In genomic region chr11:63532150-63532549, GRCh38 we compare ENCODE assay signal across 1 cellular context.
TF ChIP-seq lines count a peak whose summit lies in the region.

No MANE protein-coding gene starts in this region.

TF ChIP-seq in A549, 52 proteins besides CTCF, POLR2A, EP300 and RAD21:
- TF ChIP-seq KDM1A (IDR thresholded peaks at IDR 0.05; ENCODE audit: low read depth) (no peak), HDAC2 (IDR thresholded peaks at IDR 0.05) (no peak), MAZ (IDR thresholded peaks at IDR 0.05; ENCODE audit: borderline replicate concordance, low read depth, low read length) (no peak), HMGXB4 (CRISPR knock-in tag; IDR thresholded peaks at IDR 0.05; ENCODE audit: borderline replicate concordance) (no peak), CHD4 (IDR thresholded peaks at IDR 0.05; ENCODE audit: borderline replicate concordance) (no peak), HES2 (IDR thresholded peaks at IDR 0.05) (no peak), FOSL2 (IDR thresholded peaks at IDR 0.05) (no peak), FOSL2 (CRISPR knock-in tag; IDR thresholded peaks at IDR 0.05) (no peak), KDM5A (IDR thresholded peaks at IDR 0.05) (no peak), TFCP2L1 (CRISPR knock-in tag; IDR thresholded peaks at IDR 0.05) (no peak)
